Comparison of ENCODE assay signal across 21 cellular contexts in genomic region chr13:113768018-113768905, GRCh38. TPM values are rescaled to one million over a fixed set of nuclear protein-coding genes. Genes with fewer than 3 reads are reported as not detected.
"Had no signal": no experiment of that assay in that cellular context is flagged by ENCODE, and none has a peak within 500 bp of the region (broad histone marks: within the 10 kb centered on the region; RNA-seq: fewer than 3 reads in every experiment).

No MANE protein-coding gene starts in this region.

- DNase-seq: colonic mucosa; effector CD4-positive, alpha-beta T cell; hippocampal formation; mammary epithelial cell; mucosa of descending colon; naive thymus-derived CD8-positive, alpha-beta T cell; right cardiac atrium; stimulated activated CD4-positive, alpha-beta T cell treated with anti-CD3 and anti-CD28 coated beads, Interleukin-15, amount 100 ng/mL, for 24 hours; stimulated activated CD4-positive, alpha-beta T cell treated with anti-CD3 and anti-CD28 coated beads, Interleukin-1b, Interleukin-23, amount 100 ng/mL, for 48 hours; stimulated activated CD4-positive, alpha-beta T cell treated with anti-CD3 and anti-CD28 coated beads, Interleukin-4, amount 100 ng/mL, for 24 hours; upper lobe of left lung had no signal

- ATAC-seq: esophagus mucosa; heart left ventricle; mucosa of descending colon; naive thymus-derived CD8-positive, alpha-beta T cell; right cardiac atrium; stimulated activated memory B cell treated with anti-CD40 and anti-IgM and Interleukin-4, amounts not matched to agents 10 μg/mL and 1 μg/mL and 100 μg/mL, for 72 hours had no signal

- H3K27ac Mint-ChIP-seq: naive thymus-derived CD8-positive, alpha-beta T cell; progenitor cell of endocrine pancreas; stimulated activated memory B cell treated with anti-CD40 and anti-IgM and Interleukin-4, amounts not matched to agents 10 μg/mL and 1 μg/mL and 100 μg/mL, for 72 hours; stimulated activated naive CD8-positive, alpha-beta T cell treated with anti-CD3 and anti-CD28 coated beads, Interleukin-15, Interleukin-2, amounts not matched to agents 100 ng/mL and 50 ng/mL, for 24 hours had no signal

- H3K36me3 ChIP-seq: colonic mucosa, ovary, tibial artery, upper lobe of left lung had no signal

- H3K27ac ChIP-seq: colonic mucosa, heart left ventricle, ovary, tibial artery, upper lobe of left lung, vagina had no signal

- H3K4me1 ChIP-seq: colonic mucosa, tibial artery, vagina had no signal

- H3K4me3 ChIP-seq: colonic mucosa, heart left ventricle, mucosa of descending colon, ovary, tibial artery, upper lobe of left lung, vagina had no signal

- H3K27me3 ChIP-seq: colonic mucosa, heart left ventricle, ovary, upper lobe of left lung, vagina had no signal

- H3K4me3 Mint-ChIP-seq: naive thymus-derived CD8-positive, alpha-beta T cell; stimulated activated memory B cell treated with anti-CD40 and anti-IgM and Interleukin-4, amounts not matched to agents 10 μg/mL and 1 μg/mL and 100 μg/mL, for 72 hours; stimulated activated naive CD8-positive, alpha-beta T cell treated with anti-CD3 and anti-CD28 coated beads, Interleukin-15, Interleukin-2, amounts not matched to agents 100 ng/mL and 50 ng/mL, for 24 hours had no signal

- H3K9me3 ChIP-seq: colonic mucosa, mucosa of descending colon, ovary, tibial artery, upper lobe of left lung, vagina had no signal

- H3K36me3 Mint-ChIP-seq: stimulated activated memory B cell treated with anti-CD40 and anti-IgM and Interleukin-4, amounts not matched to agents 10 μg/mL and 1 μg/mL and 100 μg/mL, for 72 hours had no signal

- H3K4me1 Mint-ChIP-seq: stimulated activated memory B cell treated with anti-CD40 and anti-IgM and Interleukin-4, amounts not matched to agents 10 μg/mL and 1 μg/mL and 100 μg/mL, for 72 hours had no signal

RNA-seq across cellular contexts. Expression of gene TMEM255B, which starts 9.2 kb away (rescaled TPM):
- total RNA-seq: frontal cortex had no signal
- polyA plus RNA-seq: neural cell had no signal
